ENCODE assay signal across 26 cellular contexts in genomic region chr10:77553311-77553710, GRCh38.
DNase-seq lines count a peak whose midpoint lies in the region; TF ChIP-seq lines count a peak whose summit lies in the region.
"Had no signal": no experiment of that assay in that cellular context is flagged by ENCODE, and none has a peak within 500 bp of the region (broad histone marks: within the 10 kb centered on the region; RNA-seq: fewer than 3 reads in every experiment).

No MANE protein-coding gene starts in this region.

- H3K36me3 ChIP-seq in muscle layer of colon (ENCODE audit: insufficient read depth, low read length) (no peaks in the 10 kb centered on the region), transverse colon (no peaks in the 10 kb centered on the region), Peyer's patch (no peaks in the 10 kb centered on the region)
- H3K36me3 ChIP-seq: thyroid gland had no signal

- H3K4me1 ChIP-seq in muscle layer of colon (ENCODE audit: insufficient read depth, low read length): peaks cover 70% of the 10 kb centered on the region
- H3K4me1 ChIP-seq in transverse colon: peaks cover 10 to 53% (median 28%) of the 10 kb centered on the region in 4 donors
- peaks cover 0 to 15% (median 0%) of the 10 kb centered on the region in 4 donors for H3K4me1 ChIP-seq in Peyer's patch
- H3K4me1 ChIP-seq: foreskin keratinocyte had no signal

- TF ChIP-seq CTCF in chondrocyte (IDR thresholded peaks at IDR 0.05) (no peak), transverse colon (IDR thresholded peaks at IDR 0.05) (no peak), Peyer's patch (IDR thresholded peaks at IDR 0.05) (no peak)

- H3K27ac ChIP-seq in muscle layer of colon (ENCODE audit: low read depth, low read length) (peak overlapping the region; percentile 62), transverse colon (peak overlapping the region; percentile 50 to 78 (median 72)), Peyer's patch (peak overlapping the region in 1 of 4 donors; percentile 13)
- H3K27ac ChIP-seq: epithelial cell of prostate, foreskin keratinocyte, thyroid gland had no signal

- no peaks in the 10 kb centered on the region for H3K9me3 Mint-ChIP-seq in chondrocyte (ENCODE audit: low read depth)
- H3K9me3 Mint-ChIP-seq: activated naive CD4-positive, alpha-beta T cell treated with anti-CD3 and anti-CD28 coated beads, Interleukin-2, amount 50 U/mL, for 72 hours; activated T-helper 1 cell treated with anti-CD3 and anti-CD28 coated beads, Interleukin-12 subunit alpha, Interleukin-12 subunit beta, Interleukin-2, Interleukin-4 antibody, amounts not matched to agents 30 ng/mL and 10 ng/mL and 1 ng/mL, durations not matched to agents 14 hours and 24 hours and 36 hours; naive B cell; stimulated activated naive B cell treated with anti-CD40 and anti-IgM and Interleukin-4, amounts not matched to agents 10 μg/mL and 1 μg/mL and 100 μg/mL, for 72 hours had no signal

- H3K4me3 ChIP-seq in muscle layer of colon (ENCODE audit: low read depth in 1 of 2, low read length in 2 of 2) (no peak overlapping the region), transverse colon (no peak overlapping the region), Peyer's patch (no peak overlapping the region)
- H3K4me3 ChIP-seq: thyroid gland had no signal

- in situ Hi-C loops in transverse colon (cut with MboI; ENCODE audit: low pct_ligation_motif_present in 1 of 4, low pct_unique_long_range_greater_than_20kb in 1 of 4, low sequenced_read_pairs in 3 of 4): no loop called here

- no peak overlapping the region for H3K4me3 Mint-ChIP-seq in chondrocyte (ENCODE audit: unreplicated experiment)
- H3K4me3 Mint-ChIP-seq: activated T-helper 1 cell treated with anti-CD3 and anti-CD28 coated beads, Interleukin-12 subunit alpha, Interleukin-12 subunit beta, Interleukin-2, Interleukin-4 antibody, amounts not matched to agents 30 ng/mL and 10 ng/mL and 1 ng/mL, durations not matched to agents 14 hours and 24 hours and 36 hours; naive B cell; stimulated activated naive B cell treated with anti-CD40 and anti-IgM and Interleukin-4, amounts not matched to agents 10 μg/mL and 1 μg/mL and 100 μg/mL, for 72 hours had no signal

- H3K9me3 ChIP-seq in muscle layer of colon (ENCODE audit: low read length): no peaks in the 10 kb centered on the region
- H3K9me3 ChIP-seq in transverse colon: no peaks in the 10 kb centered on the region
- H3K9me3 ChIP-seq in Peyer's patch: no peaks in the 10 kb centered on the region
- H3K9me3 ChIP-seq: Caco-2, thyroid gland had no signal

- peak; percentile 9 for DNase-seq in DMS 273 (lab: John Stamatoyannopoulos, UW; ENCODE audit: unreplicated experiment)
- DNase-seq in DMS 273 treated with DMSO at 0.1 percent for 48 hours (lab: John Stamatoyannopoulos, UW): no peak
- DNase-seq in chondrocyte (ENCODE audit: low spot score): no peak
- DNase-seq in transverse colon: no peak
- DNase-seq in UCSD-AML1 (lab: John Stamatoyannopoulos, UW; ENCODE audit: unreplicated experiment): no peak
- no peak for DNase-seq in activated CD8-positive, alpha-beta memory T cell treated with anti-CD3 and anti-CD28 coated beads, Interleukin-2, amount 50 U/mL, for 48 hours
- no peak for DNase-seq in Peyer's patch
- DNase-seq: 8988T; activated CD4-positive, alpha-beta T cell treated with anti-CD3 and anti-CD28 coated beads for 4 hours; AML-193; Caco-2; EL; foreskin keratinocyte; HCEC 1CT; islet precursor cell; naive B cell; NCI-H1105; NCI-H2171; NCI-H774; SHP77; stimulated activated naive B cell treated with anti-CD40 and anti-IgM and Interleukin-4, amounts not matched to agents 10 μg/mL and 1 μg/mL and 100 μg/mL, for 72 hours had no signal

- peak overlapping the region; percentile 53 for H3K27ac Mint-ChIP-seq in chondrocyte (ENCODE audit: unreplicated experiment)
- H3K27ac Mint-ChIP-seq: activated naive CD4-positive, alpha-beta T cell treated with anti-CD3 and anti-CD28 coated beads, Interleukin-2, amount 50 U/mL, for 72 hours; activated T-helper 1 cell treated with anti-CD3 and anti-CD28 coated beads, Interleukin-12 subunit alpha, Interleukin-12 subunit beta, Interleukin-2, Interleukin-4 antibody, amounts not matched to agents 30 ng/mL and 10 ng/mL and 1 ng/mL, durations not matched to agents 14 hours and 24 hours and 36 hours; stimulated activated naive B cell treated with anti-CD40 and anti-IgM and Interleukin-4, amounts not matched to agents 10 μg/mL and 1 μg/mL and 100 μg/mL, for 72 hours had no signal

- H3K9ac ChIP-seq in muscle layer of colon (ENCODE audit: low read length): no peak overlapping the region

- H3K36me3 Mint-ChIP-seq in chondrocyte (ENCODE audit: low read depth): peaks cover 1% of the 10 kb centered on the region
- H3K36me3 Mint-ChIP-seq: activated naive CD4-positive, alpha-beta T cell treated with anti-CD3 and anti-CD28 coated beads, Interleukin-2, amount 50 U/mL, for 72 hours; naive B cell; stimulated activated naive B cell treated with anti-CD40 and anti-IgM and Interleukin-4, amounts not matched to agents 10 μg/mL and 1 μg/mL and 100 μg/mL, for 72 hours had no signal

- WGBS in transverse colon (ENCODE audit: low coverage in 1 of 2), 2 donors: 79% methylated on average over 3 of the region's 3 CpGs; no CpG with 5 or more reads in 1 of the 2 donors

- H3K27me3 Mint-ChIP-seq in chondrocyte (ENCODE audit: low read depth): no peaks in the 10 kb centered on the region
- H3K27me3 Mint-ChIP-seq: stimulated activated naive B cell treated with anti-CD40 and anti-IgM and Interleukin-4, amounts not matched to agents 10 μg/mL and 1 μg/mL and 100 μg/mL, for 72 hours had no signal

- no peak for TF ChIP-seq EP300 in transverse colon (IDR thresholded peaks at IDR 0.05; ENCODE audit: low read depth)

- TF ChIP-seq POLR2A in transverse colon (IDR thresholded peaks at IDR 0.05) (no peak), Peyer's patch (IDR thresholded peaks at IDR 0.05) (no peak)

- H3K27me3 ChIP-seq in muscle layer of colon (ENCODE audit: control insufficient read depth in 1 of 2, insufficient read depth in 2 of 2, low read length in 2 of 2) (no peaks in the 10 kb centered on the region), transverse colon (no peaks in the 10 kb centered on the region), Peyer's patch (no peaks in the 10 kb centered on the region)
- H3K27me3 ChIP-seq: foreskin keratinocyte, thyroid gland had no signal

- H3K4me1 Mint-ChIP-seq in chondrocyte (ENCODE audit: low read depth): peaks cover 79% of the 10 kb centered on the region
- H3K4me1 Mint-ChIP-seq: naive B cell; stimulated activated naive B cell treated with anti-CD40 and anti-IgM and Interleukin-4, amounts not matched to agents 10 μg/mL and 1 μg/mL and 100 μg/mL, for 72 hours had no signal

- intact Hi-C loops in transverse colon (cut with DNase I; ENCODE audit: low total_unique reads): no loop called here
